Comparison of ENCODE assay signal across 40 cellular contexts in genomic region chr1:18376661-18377060, GRCh38.
"Had no signal": no experiment of that assay in that cellular context is flagged by ENCODE, and none has a peak within 500 bp of the region (broad histone marks: within the 10 kb centered on the region; RNA-seq: fewer than 3 reads in every experiment).

No MANE protein-coding gene starts in this region.

- FAIRE-seq: astrocyte, bronchial epithelial cell had no signal

- H3K9me3 Mint-ChIP-seq: activated T-helper 2 cell treated with anti-CD3 and anti-CD28 coated beads, Interferon-gamma antibody, Interleukin-2, Interleukin-4, amounts not matched to agents 10 μg/mL and 5 μg/mL and 100 μg/mL, durations not matched to agents 14 hours and 24 hours and 36 hours had no signal

- H3K27me3 Mint-ChIP-seq: activated naive CD8-positive, alpha-beta T cell treated with anti-CD3 and anti-CD28 coated beads, Interleukin-2, amount 10 ng/mL, durations not matched to agents 7 days and 5 days had no signal

- DNase-seq: activated effector memory CD4-positive, alpha-beta T cell treated with anti-CD3 and anti-CD28 coated beads, Interleukin-2, amount 50 U/mL, for 16 hours; activated effector memory CD4-positive, alpha-beta T cell treated with Interleukin-2 at 50 U/mL for 16 hours; activated gamma-delta T cell; activated gamma-delta T cell treated with Interleukin-2 at 50 U/mL for 16 hours; activated naive CD4-positive, alpha-beta T cell; activated naive CD4-positive, alpha-beta T cell treated with anti-CD3 and anti-CD28 coated beads for 36 hours; activated naive CD4-positive, alpha-beta T cell treated with anti-CD3 and anti-CD28 coated beads, Interleukin-2, amount 10 ng/mL, durations not matched to agents 7 days and 5 days; activated naive CD4-positive, alpha-beta T cell treated with anti-CD3 and anti-CD28 coated beads, Interleukin-2, amount 50 U/mL, for 16 hours; activated naive CD4-positive, alpha-beta T cell treated with Interleukin-2 at 50 U/mL for 16 hours; activated naive CD8-positive, alpha-beta T cell treated with anti-CD3 and anti-CD28 coated beads for 36 hours; activated naive CD8-positive, alpha-beta T cell treated with anti-CD3 and anti-CD28 coated beads, Interleukin-2, amount 10 ng/mL, durations not matched to agents 7 days and 5 days; activated naive CD8-positive, alpha-beta T cell treated with anti-CD3 and anti-CD28 coated beads, Interleukin-2, amount 50 U/mL, for 24 hours; activated T-cell treated with anti-CD3 and anti-CD28 coated beads, Interleukin-2, amount 50 U/mL, for 1 hour; activated T-cell treated with anti-CD3 and anti-CD28 coated beads, Interleukin-2, amount 50 U/mL, for 24 hours; activated T-cell treated with anti-CD3 and anti-CD28 coated beads, Interleukin-2, amount 50 U/mL, for 4 hours; activated T-cell treated with anti-CD3 and anti-CD28 coated beads, Interleukin-2, amount 50 U/mL, for 48 hours; activated T-cell treated with anti-CD3 and anti-CD28 coated beads, Interleukin-2, amount 50 U/mL, for 72 hours; adrenal gland; amniotic stem cell; amygdala; anterior cingulate cortex; aorta; body of pancreas; brain microvascular endothelial cell; caudate nucleus; central memory CD4-positive, alpha-beta T cell; cerebellar nuclear complex had no signal

- H3K27ac Mint-ChIP-seq: activated naive CD4-positive, alpha-beta T cell treated with anti-CD3 and anti-CD28 coated beads for 36 hours; activated naive CD4-positive, alpha-beta T cell treated with anti-CD3 and anti-CD28 coated beads, Interleukin-2, amount 10 ng/mL, durations not matched to agents 7 days and 5 days; activated naive CD4-positive, alpha-beta T cell treated with anti-CD3 and anti-CD28 coated beads, Interleukin-2, amount 50 U/mL, for 24 hours; activated naive CD4-positive, alpha-beta T cell treated with anti-CD3 and anti-CD28 coated beads, Interleukin-2, amount 50 U/mL, for 72 hours; activated naive CD8-positive, alpha-beta T cell; activated naive CD8-positive, alpha-beta T cell treated with anti-CD3 and anti-CD28 coated beads for 36 hours; activated naive CD8-positive, alpha-beta T cell treated with anti-CD3 and anti-CD28 coated beads, Interleukin-2, amount 10 ng/mL, durations not matched to agents 7 days and 5 days; activated naive CD8-positive, alpha-beta T cell treated with anti-CD3 and anti-CD28 coated beads, Interleukin-2, amount 50 U/mL, for 24 hours; activated T-cell treated with anti-CD3 and anti-CD28 coated beads, Interleukin-2, amount 50 U/mL, for 24 hours; activated T-cell treated with anti-CD3 and anti-CD28 coated beads, Interleukin-2, amount 50 U/mL, for 72 hours; activated T-helper 1 cell treated with anti-CD3 and anti-CD28 coated beads, Interleukin-12 subunit alpha, Interleukin-12 subunit beta, Interleukin-2, Interleukin-4 antibody, amounts not matched to agents 30 ng/mL and 10 ng/mL and 1 ng/mL, durations not matched to agents 14 hours and 24 hours and 36 hours; activated T-helper 17 cell treated with anti-CD3 and anti-CD28 coated beads, Interleukin-2, amount 50 U/mL, for 72 hours; activated T-helper 2 cell treated with anti-CD3 and anti-CD28 coated beads, Interferon-gamma antibody, Interleukin-2, Interleukin-4, amounts not matched to agents 10 μg/mL and 5 μg/mL and 100 μg/mL, durations not matched to agents 14 hours and 24 hours and 36 hours; brain had no signal

- H3K27ac ChIP-seq: adrenal gland, ascending aorta, body of pancreas, brain microvascular endothelial cell, breast epithelium, cardiac muscle cell had no signal

- H3K4me1 ChIP-seq: adrenal gland, ascending aorta, body of pancreas, breast epithelium had no signal

- H3K9me3 ChIP-seq: adrenal gland, ascending aorta had no signal

- H3K4me1 Mint-ChIP-seq: activated naive CD4-positive, alpha-beta T cell treated with anti-CD3 and anti-CD28 coated beads, Interleukin-2, amount 10 ng/mL, durations not matched to agents 7 days and 5 days; activated naive CD4-positive, alpha-beta T cell treated with anti-CD3 and anti-CD28 coated beads, Interleukin-2, amount 50 U/mL, for 24 hours; activated naive CD8-positive, alpha-beta T cell treated with anti-CD3 and anti-CD28 coated beads for 36 hours; activated naive CD8-positive, alpha-beta T cell treated with anti-CD3 and anti-CD28 coated beads, Interleukin-2, amount 10 ng/mL, durations not matched to agents 7 days and 5 days; activated naive CD8-positive, alpha-beta T cell treated with anti-CD3 and anti-CD28 coated beads, Interleukin-2, amount 50 U/mL, for 24 hours; activated T-helper 17 cell treated with anti-CD3 and anti-CD28 coated beads, Interleukin-2, amount 50 U/mL, for 72 hours; brain; central memory CD8-positive, alpha-beta T cell had no signal

- ATAC-seq: activated naive CD4-positive, alpha-beta T cell treated with anti-CD3 and anti-CD28 coated beads, Interleukin-2, amount 50 U/mL, for 72 hours; activated naive CD8-positive, alpha-beta T cell treated with anti-CD3 and anti-CD28 coated beads, Interleukin-2, amount 50 U/mL, for 24 hours; activated T-cell treated with anti-CD3 and anti-CD28 coated beads, Interleukin-2, amount 50 U/mL, for 4 hours; activated T-cell treated with anti-CD3 and anti-CD28 coated beads, Interleukin-2, amount 50 U/mL, for 72 hours; activated T-helper 17 cell treated with anti-CD3 and anti-CD28 coated beads, Interleukin-2, amount 50 U/mL, for 72 hours; body of pancreas had no signal

- H3K36me3 Mint-ChIP-seq: activated naive CD4-positive, alpha-beta T cell treated with anti-CD3 and anti-CD28 coated beads, Interleukin-2, amount 10 ng/mL, durations not matched to agents 7 days and 5 days; activated naive CD4-positive, alpha-beta T cell treated with anti-CD3 and anti-CD28 coated beads, Interleukin-2, amount 50 U/mL, for 24 hours; activated naive CD4-positive, alpha-beta T cell treated with anti-CD3 and anti-CD28 coated beads, Interleukin-2, amount 50 U/mL, for 72 hours; activated naive CD8-positive, alpha-beta T cell; activated naive CD8-positive, alpha-beta T cell treated with anti-CD3 and anti-CD28 coated beads for 36 hours; activated naive CD8-positive, alpha-beta T cell treated with anti-CD3 and anti-CD28 coated beads, Interleukin-2, amount 10 ng/mL, durations not matched to agents 7 days and 5 days had no signal

- H3K4me3 ChIP-seq: adrenal gland, ascending aorta, body of pancreas, breast epithelium, cardiac muscle cell had no signal

- H3K36me3 ChIP-seq: adrenal gland, ascending aorta, brain microvascular endothelial cell, breast epithelium, cardiac muscle cell had no signal

- H3K27me3 ChIP-seq: adrenal gland, ascending aorta, body of pancreas, brain microvascular endothelial cell, cardiac muscle cell had no signal

- H3K4me3 Mint-ChIP-seq: activated naive CD4-positive, alpha-beta T cell treated with anti-CD3 and anti-CD28 coated beads for 36 hours; activated naive CD4-positive, alpha-beta T cell treated with anti-CD3 and anti-CD28 coated beads, Interleukin-2, amount 10 ng/mL, durations not matched to agents 7 days and 5 days; activated naive CD4-positive, alpha-beta T cell treated with anti-CD3 and anti-CD28 coated beads, Interleukin-2, amount 50 U/mL, for 24 hours; activated naive CD8-positive, alpha-beta T cell; activated naive CD8-positive, alpha-beta T cell treated with anti-CD3 and anti-CD28 coated beads for 36 hours; activated naive CD8-positive, alpha-beta T cell treated with anti-CD3 and anti-CD28 coated beads, Interleukin-2, amount 10 ng/mL, durations not matched to agents 7 days and 5 days; activated naive CD8-positive, alpha-beta T cell treated with anti-CD3 and anti-CD28 coated beads, Interleukin-2, amount 50 U/mL, for 24 hours; activated T-cell treated with anti-CD3 and anti-CD28 coated beads, Interleukin-2, amount 50 U/mL, for 24 hours; activated T-cell treated with anti-CD3 and anti-CD28 coated beads, Interleukin-2, amount 50 U/mL, for 4 hours; activated T-cell treated with anti-CD3 and anti-CD28 coated beads, Interleukin-2, amount 50 U/mL, for 72 hours; activated T-helper 1 cell treated with anti-CD3 and anti-CD28 coated beads, Interleukin-12 subunit alpha, Interleukin-12 subunit beta, Interleukin-2, Interleukin-4 antibody, amounts not matched to agents 30 ng/mL and 10 ng/mL and 1 ng/mL, durations not matched to agents 14 hours and 24 hours and 36 hours; activated T-helper 17 cell treated with anti-CD3 and anti-CD28 coated beads, Interleukin-2, amount 50 U/mL, for 72 hours; brain; central memory CD8-positive, alpha-beta T cell had no signal
